ENCODE assay signal across 15 cellular contexts in genomic region chr2:8144785-8145184, GRCh38.
A peak's percentile ranks its signal among the peaks of the same experiment; 100 is the strongest.
DNase-seq lines count a peak whose midpoint lies in the region; ATAC-seq, FAIRE-seq and TF ChIP-seq lines count a peak whose summit lies in the region.
"Had no signal": no experiment of that assay in that cellular context is flagged by ENCODE, and none has a peak within 500 bp of the region (broad histone marks: within the 10 kb centered on the region; RNA-seq: fewer than 3 reads in every experiment).

No MANE protein-coding gene starts in this region.

- peaks cover 8% of the 10 kb centered on the region for H3K4me1 ChIP-seq in fibroblast of lung (ENCODE audit: control insufficient read depth, extremely low read depth, insufficient read depth, low read length)

- FAIRE-seq in RCC 7860 (lab: Jason Lieb, UNC) = no peak

- no peak overlapping the region for H3K27ac ChIP-seq in fibroblast of lung (ENCODE audit: insufficient read depth, low read length)
- H3K27ac ChIP-seq: dorsolateral prefrontal cortex, parathyroid adenoma, tibial artery had no signal

- H3K4me2 ChIP-seq in fibroblast of lung (ENCODE audit: extremely low read depth, insufficient read depth, low read length) = no peak overlapping the region

- H4K20me1 ChIP-seq in fibroblast of lung (ENCODE audit: control insufficient read depth, extremely low read depth, insufficient read depth, low read length) = no peaks in the 10 kb centered on the region

- H3K79me2 ChIP-seq in fibroblast of lung (ENCODE audit: control insufficient read depth, insufficient read depth, low read length) = no peaks in the 10 kb centered on the region
- H3K79me2 ChIP-seq: parathyroid adenoma had no signal

- no peak for TF ChIP-seq CTCF in fibroblast of lung (conservative IDR thresholded peaks at IDR 0.05 in 1 of 2, IDR thresholded peaks at IDR 0.05 in 1 of 2; ENCODE audit: low read depth in 1 of 2, low read length in 2 of 2)

- no peaks in the 10 kb centered on the region for H3K36me3 ChIP-seq in fibroblast of lung (ENCODE audit: control insufficient read depth, insufficient read depth, low read length)
- H3K36me3 ChIP-seq: tibial artery had no signal

- DNase-seq in EL = peak; percentile 76
- peak; percentile 34 for DNase-seq in RCC 7860 (ENCODE audit: low spot score)
- peak; percentile 87 to 89 for DNase-seq in fibroblast of lung (ENCODE audit: low read depth in 2 of 2)
- DNase-seq in non-pigmented ciliary epithelial cell (ENCODE audit: low read depth) = peak; percentile 42
- DNase-seq in NK-92 (lab: John Stamatoyannopoulos, UW; ENCODE audit: unreplicated experiment) = no peak
- no peak for DNase-seq in MV-4-11 (lab: John Stamatoyannopoulos, UW)
- DNase-seq: activated effector memory CD4-positive, alpha-beta T cell treated with anti-CD3 and anti-CD28 coated beads, Interleukin-2, amount 50 U/mL, for 16 hours; aorta; dorsolateral prefrontal cortex; NCI-H1092; T-helper 1 cell; tibial artery had no signal

- ATAC-seq in HG02973 (IDR thresholded peaks at IDR 0.05; ENCODE audit: unreplicated experiment) = no peak
- ATAC-seq in HG02623 (IDR thresholded peaks at IDR 0.05; ENCODE audit: unreplicated experiment) = no peak

- no peaks in the 10 kb centered on the region for H3K9me3 ChIP-seq in fibroblast of lung (ENCODE audit: control insufficient read depth, insufficient read depth, low read depth, low read length)
- H3K9me3 ChIP-seq: tibial artery had no signal

- H3K9ac ChIP-seq in fibroblast of lung (ENCODE audit: insufficient read depth, low read length) = no peak overlapping the region
- H3K9ac ChIP-seq: parathyroid adenoma had no signal

- no peak overlapping the region for H2AFZ ChIP-seq in fibroblast of lung (ENCODE audit: low read length)
- H2AFZ ChIP-seq: parathyroid adenoma had no signal

- no peak overlapping the region for H3K4me3 ChIP-seq in fibroblast of lung (replicated peaks in 1 of 4; ENCODE audit: control extremely low read depth in 1 of 4, insufficient read depth in 1 of 4, low read depth in 3 of 4, low read length in 4 of 4)
- H3K4me3 ChIP-seq: dorsolateral prefrontal cortex, tibial artery had no signal

- no peaks in the 10 kb centered on the region for H3K27me3 ChIP-seq in fibroblast of lung (ENCODE audit: control insufficient read depth, insufficient read depth, low read length)
- H3K27me3 ChIP-seq: tibial artery had no signal

Comparison
In these comparisons a context has a peak if more than half of its experiments do, and no peak if none do; other contexts are left out.
1. DNase-seq: peak in EL (single experiment), RCC 7860 (single experiment), fibroblast of lung (2 of 2) and non-pigmented ciliary epithelial cell (single experiment); none in NK-92 (single experiment) and MV-4-11 (single experiment).